Comparison of ENCODE assay signal across 1 cellular context in the genomic region with DNA sequence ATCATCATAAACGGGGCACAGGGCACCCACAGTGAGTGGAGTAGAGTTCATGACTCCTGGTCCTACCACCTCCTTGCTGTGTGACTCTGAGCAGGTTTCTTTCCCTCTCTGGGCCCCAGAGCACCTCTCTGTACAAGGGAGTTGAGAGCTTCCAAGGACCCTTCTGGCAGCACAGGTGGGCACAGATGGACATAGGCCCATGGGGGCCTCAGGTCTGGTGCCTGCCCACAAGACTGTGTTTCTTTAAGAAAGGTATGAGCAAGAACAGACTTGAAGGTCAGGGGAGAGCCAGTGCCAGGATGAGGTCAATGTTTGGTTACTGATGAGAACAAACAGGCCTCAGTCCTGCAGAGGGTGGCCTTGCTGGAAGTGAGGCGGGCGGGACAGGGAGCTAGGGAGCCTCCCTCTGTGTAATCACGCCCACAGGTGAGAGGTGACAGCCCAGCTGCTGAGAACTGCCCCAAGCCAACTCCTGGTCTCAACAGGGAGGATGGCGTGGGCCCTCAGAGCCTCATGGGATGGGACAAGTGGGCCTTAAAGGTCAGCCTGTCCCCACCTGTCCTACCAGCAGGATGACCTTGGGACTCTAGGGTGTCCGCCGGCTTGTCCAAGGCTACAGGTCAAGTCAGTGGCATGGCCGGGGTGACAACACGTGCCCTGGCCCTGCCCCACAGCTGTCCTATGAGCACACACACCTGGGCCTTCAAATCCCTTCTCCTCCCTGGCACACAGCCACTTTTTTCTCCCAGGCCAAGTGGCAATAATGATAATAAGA.
A peak's percentile ranks its signal among the peaks of the same experiment; 100 is the strongest.
TF ChIP-seq lines count a peak whose summit lies in the region.

No MANE protein-coding gene starts in this region.

TF ChIP-seq in HepG2, 621 proteins besides CTCF, POLR2A, EP300 and RAD21 (continued from another document and continues in another):
- TF ChIP-seq, protein P1, sequence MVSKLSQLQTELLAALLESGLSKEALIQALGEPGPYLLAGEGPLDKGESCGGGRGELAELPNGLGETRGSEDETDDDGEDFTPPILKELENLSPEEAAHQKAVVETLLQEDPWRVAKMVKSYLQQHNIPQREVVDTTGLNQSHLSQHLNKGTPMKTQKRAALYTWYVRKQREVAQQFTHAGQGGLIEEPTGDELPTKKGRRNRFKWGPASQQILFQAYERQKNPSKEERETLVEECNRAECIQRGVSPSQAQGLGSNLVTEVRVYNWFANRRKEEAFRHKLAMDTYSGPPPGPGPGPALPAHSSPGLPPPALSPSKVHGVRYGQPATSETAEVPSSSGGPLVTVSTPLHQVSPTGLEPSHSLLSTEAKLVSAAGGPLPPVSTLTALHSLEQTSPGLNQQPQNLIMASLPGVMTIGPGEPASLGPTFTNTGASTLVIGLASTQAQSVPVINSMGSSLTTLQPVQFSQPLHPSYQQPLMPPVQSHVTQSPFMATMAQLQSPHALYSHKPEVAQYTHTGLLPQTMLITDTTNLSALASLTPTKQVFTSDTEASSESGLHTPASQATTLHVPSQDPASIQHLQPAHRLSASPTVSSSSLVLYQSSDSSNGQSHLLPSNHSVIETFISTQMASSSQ (IDR thresholded peaks at IDR 0.05; ENCODE audit: low read depth), result no peak
- TF ChIP-seq, protein P1 (CRISPR knock-in tag; IDR thresholded peaks at IDR 0.05; ENCODE audit: borderline replicate concordance), result peak; percentile 58; the same call in 1 of the 2 replicates
- TF ChIP-seq MED1 (CRISPR knock-in tag; IDR thresholded peaks at IDR 0.05), result peak; percentile 82
- TF ChIP-seq ZNF230 (CRISPR knock-in tag; IDR thresholded peaks at IDR 0.05), result 0 out of 2 replicates have a peak, but pooled peaks have one; percentile 49
- peak; percentile 87 for TF ChIP-seq RXRA (CRISPR knock-in tag; IDR thresholded peaks at IDR 0.05)
- TF ChIP-seq, protein P2, sequence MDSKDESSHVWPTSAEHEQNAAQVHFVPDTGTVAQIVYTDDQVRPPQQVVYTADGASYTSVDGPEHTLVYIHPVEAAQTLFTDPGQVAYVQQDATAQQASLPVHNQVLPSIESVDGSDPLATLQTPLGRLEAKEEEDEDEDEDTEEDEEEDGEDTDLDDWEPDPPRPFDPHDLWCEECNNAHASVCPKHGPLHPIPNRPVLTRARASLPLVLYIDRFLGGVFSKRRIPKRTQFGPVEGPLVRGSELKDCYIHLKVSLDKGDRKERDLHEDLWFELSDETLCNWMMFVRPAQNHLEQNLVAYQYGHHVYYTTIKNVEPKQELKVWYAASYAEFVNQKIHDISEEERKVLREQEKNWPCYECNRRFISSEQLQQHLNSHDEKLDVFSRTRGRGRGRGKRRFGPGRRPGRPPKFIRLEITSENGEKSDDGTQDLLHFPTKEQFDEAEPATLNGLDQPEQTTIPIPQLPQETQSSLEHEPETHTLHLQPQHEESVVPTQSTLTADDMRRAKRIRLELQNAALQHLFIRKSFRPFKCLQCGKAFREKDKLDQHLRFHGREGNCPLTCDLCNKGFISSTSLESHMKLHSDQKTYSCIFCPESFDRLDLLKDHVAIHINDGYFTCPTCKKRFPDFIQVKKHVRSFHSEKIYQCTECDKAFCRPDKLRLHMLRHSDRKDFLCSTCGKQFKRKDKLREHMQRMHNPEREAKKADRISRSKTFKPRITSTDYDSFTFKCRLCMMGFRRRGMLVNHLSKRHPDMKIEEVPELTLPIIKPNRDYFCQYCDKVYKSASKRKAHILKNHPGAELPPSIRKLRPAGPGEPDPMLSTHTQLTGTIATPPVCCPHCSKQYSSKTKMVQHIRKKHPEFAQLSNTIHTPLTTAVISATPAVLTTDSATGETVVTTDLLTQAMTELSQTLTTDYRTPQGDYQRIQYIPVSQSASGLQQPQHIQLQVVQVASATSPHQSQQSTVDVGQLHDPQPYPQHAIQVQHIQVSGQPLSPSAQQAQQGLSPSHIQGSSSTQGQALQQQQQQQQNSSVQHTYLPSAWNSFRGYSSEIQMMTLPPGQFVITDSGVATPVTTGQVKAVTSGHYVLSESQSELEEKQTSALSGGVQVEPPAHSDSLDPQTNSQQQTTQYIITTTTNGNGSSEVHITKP (CRISPR knock-in tag; IDR thresholded peaks at IDR 0.05; ENCODE audit: low read depth), result peak; percentile 56; the same call in 1 of the 2 replicates
- TF ChIP-seq HOXA3 (CRISPR knock-in tag; IDR thresholded peaks at IDR 0.05), result peak; percentile 84
- TF ChIP-seq LRRFIP1 (CRISPR knock-in tag; conservative IDR thresholded peaks at IDR 0.05), result no peak
- TF ChIP-seq, protein P3, sequence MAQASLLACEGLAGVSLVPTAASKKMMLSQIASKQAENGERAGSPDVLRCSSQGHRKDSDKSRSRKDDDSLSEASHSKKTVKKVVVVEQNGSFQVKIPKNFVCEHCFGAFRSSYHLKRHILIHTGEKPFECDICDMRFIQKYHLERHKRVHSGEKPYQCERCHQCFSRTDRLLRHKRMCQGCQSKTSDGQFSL (CRISPR knock-in tag; IDR thresholded peaks at IDR 0.05), result 0 out of 2 replicates have a peak, but pooled peaks have one; percentile 28
- TF ChIP-seq, protein P4, sequence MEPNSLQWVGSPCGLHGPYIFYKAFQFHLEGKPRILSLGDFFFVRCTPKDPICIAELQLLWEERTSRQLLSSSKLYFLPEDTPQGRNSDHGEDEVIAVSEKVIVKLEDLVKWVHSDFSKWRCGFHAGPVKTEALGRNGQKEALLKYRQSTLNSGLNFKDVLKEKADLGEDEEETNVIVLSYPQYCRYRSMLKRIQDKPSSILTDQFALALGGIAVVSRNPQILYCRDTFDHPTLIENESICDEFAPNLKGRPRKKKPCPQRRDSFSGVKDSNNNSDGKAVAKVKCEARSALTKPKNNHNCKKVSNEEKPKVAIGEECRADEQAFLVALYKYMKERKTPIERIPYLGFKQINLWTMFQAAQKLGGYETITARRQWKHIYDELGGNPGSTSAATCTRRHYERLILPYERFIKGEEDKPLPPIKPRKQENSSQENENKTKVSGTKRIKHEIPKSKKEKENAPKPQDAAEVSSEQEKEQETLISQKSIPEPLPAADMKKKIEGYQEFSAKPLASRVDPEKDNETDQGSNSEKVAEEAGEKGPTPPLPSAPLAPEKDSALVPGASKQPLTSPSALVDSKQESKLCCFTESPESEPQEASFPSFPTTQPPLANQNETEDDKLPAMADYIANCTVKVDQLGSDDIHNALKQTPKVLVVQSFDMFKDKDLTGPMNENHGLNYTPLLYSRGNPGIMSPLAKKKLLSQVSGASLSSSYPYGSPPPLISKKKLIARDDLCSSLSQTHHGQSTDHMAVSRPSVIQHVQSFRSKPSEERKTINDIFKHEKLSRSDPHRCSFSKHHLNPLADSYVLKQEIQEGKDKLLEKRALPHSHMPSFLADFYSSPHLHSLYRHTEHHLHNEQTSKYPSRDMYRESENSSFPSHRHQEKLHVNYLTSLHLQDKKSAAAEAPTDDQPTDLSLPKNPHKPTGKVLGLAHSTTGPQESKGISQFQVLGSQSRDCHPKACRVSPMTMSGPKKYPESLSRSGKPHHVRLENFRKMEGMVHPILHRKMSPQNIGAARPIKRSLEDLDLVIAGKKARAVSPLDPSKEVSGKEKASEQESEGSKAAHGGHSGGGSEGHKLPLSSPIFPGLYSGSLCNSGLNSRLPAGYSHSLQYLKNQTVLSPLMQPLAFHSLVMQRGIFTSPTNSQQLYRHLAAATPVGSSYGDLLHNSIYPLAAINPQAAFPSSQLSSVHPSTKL (CRISPR knock-in tag; IDR thresholded peaks at IDR 0.05), result peak; percentile 79
- TF ChIP-seq, protein P5, sequence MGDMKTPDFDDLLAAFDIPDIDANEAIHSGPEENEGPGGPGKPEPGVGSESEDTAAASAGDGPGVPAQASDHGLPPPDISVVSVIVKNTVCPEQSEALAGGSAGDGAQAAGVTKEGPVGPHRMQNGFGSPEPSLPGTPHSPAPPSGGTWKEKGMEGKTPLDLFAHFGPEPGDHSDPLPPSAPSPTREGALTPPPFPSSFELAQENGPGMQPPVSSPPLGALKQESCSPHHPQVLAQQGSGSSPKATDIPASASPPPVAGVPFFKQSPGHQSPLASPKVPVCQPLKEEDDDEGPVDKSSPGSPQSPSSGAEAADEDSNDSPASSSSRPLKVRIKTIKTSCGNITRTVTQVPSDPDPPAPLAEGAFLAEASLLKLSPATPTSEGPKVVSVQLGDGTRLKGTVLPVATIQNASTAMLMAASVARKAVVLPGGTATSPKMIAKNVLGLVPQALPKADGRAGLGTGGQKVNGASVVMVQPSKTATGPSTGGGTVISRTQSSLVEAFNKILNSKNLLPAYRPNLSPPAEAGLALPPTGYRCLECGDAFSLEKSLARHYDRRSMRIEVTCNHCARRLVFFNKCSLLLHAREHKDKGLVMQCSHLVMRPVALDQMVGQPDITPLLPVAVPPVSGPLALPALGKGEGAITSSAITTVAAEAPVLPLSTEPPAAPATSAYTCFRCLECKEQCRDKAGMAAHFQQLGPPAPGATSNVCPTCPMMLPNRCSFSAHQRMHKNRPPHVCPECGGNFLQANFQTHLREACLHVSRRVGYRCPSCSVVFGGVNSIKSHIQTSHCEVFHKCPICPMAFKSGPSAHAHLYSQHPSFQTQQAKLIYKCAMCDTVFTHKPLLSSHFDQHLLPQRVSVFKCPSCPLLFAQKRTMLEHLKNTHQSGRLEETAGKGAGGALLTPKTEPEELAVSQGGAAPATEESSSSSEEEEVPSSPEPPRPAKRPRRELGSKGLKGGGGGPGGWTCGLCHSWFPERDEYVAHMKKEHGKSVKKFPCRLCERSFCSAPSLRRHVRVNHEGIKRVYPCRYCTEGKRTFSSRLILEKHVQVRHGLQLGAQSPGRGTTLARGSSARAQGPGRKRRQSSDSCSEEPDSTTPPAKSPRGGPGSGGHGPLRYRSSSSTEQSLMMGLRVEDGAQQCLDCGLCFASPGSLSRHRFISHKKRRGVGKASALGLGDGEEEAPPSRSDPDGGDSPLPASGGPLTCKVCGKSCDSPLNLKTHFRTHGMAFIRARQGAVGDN (CRISPR knock-in tag; IDR thresholded peaks at IDR 0.05), result peak; percentile 92
- peak; percentile 70; the same call in 1 of the 2 replicates for TF ChIP-seq ZNF746 (CRISPR knock-in tag; IDR thresholded peaks at IDR 0.05)
- TF ChIP-seq ADNP (CRISPR knock-in tag; IDR thresholded peaks at IDR 0.05), result peak; percentile 11; the same call in 1 of the 2 replicates
- TF ChIP-seq, protein P6, sequence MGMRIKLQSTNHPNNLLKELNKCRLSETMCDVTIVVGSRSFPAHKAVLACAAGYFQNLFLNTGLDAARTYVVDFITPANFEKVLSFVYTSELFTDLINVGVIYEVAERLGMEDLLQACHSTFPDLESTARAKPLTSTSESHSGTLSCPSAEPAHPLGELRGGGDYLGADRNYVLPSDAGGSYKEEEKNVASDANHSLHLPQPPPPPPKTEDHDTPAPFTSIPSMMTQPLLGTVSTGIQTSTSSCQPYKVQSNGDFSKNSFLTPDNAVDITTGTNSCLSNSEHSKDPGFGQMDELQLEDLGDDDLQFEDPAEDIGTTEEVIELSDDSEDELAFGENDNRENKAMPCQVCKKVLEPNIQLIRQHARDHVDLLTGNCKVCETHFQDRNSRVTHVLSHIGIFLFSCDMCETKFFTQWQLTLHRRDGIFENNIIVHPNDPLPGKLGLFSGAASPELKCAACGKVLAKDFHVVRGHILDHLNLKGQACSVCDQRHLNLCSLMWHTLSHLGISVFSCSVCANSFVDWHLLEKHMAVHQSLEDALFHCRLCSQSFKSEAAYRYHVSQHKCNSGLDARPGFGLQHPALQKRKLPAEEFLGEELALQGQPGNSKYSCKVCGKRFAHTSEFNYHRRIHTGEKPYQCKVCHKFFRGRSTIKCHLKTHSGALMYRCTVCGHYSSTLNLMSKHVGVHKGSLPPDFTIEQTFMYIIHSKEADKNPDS (CRISPR knock-in tag; IDR thresholded peaks at IDR 0.05), result 0 out of 2 replicates have a peak, but pooled peaks have one; percentile 64
- TF ChIP-seq U2AF2 (IDR thresholded peaks at IDR 0.05; ENCODE audit: low read depth, low read length), result no peak
- peak; percentile 63 for TF ChIP-seq FOXA3 (CRISPR knock-in tag; IDR thresholded peaks at IDR 0.05)
- 0 out of 2 replicates have a peak, but pooled peaks have one; percentile 36 for TF ChIP-seq AKAP8 (CRISPR knock-in tag; IDR thresholded peaks at IDR 0.05)
- TF ChIP-seq HNRNPL (IDR thresholded peaks at IDR 0.05; ENCODE audit: low read depth, low read length), result peak; percentile 51; the same call in 1 of the 2 replicates
- TF ChIP-seq, protein P7, sequence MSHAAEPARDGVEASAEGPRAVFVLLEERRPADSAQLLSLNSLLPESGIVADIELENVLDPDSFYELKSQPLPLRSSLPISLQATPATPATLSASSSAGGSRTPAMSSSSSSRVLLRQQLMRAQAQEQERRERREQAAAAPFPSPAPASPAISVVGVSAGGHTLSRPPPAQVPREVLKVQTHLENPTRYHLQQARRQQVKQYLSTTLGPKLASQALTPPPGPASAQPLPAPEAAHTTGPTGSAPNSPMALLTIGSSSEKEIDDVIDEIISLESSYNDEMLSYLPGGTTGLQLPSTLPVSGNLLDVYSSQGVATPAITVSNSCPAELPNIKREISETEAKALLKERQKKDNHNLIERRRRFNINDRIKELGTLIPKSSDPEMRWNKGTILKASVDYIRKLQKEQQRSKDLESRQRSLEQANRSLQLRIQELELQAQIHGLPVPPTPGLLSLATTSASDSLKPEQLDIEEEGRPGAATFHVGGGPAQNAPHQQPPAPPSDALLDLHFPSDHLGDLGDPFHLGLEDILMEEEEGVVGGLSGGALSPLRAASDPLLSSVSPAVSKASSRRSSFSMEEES (CRISPR knock-in tag; IDR thresholded peaks at IDR 0.05), result peak; percentile 50; the same call in 1 of the 2 replicates
- TF ChIP-seq FOXK1 (CRISPR knock-in tag; IDR thresholded peaks at IDR 0.05; ENCODE audit: borderline replicate concordance, low read depth), result peak; percentile 39; the same call in 1 of the 2 replicates
